Comparison of ENCODE assay signal across 1 cellular context in the genomic region with DNA sequence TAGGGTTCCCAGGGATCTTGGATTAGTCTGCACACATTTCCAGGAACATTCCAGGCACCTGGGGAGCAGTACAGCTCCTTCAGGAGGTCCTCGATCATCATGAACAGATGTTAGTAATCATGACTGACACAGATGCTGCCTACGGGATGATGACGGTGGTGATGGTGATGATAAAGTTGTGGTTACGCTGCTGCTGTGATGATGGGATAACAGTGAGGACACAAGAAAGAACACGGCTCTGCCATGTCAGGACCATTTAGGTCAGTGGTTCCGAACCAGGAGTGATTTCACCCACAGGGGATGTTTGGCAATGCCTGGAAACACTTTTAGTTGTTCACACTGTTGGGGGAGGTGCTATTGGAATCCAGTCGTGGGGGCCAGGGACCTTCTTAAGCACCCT.
TF ChIP-seq lines count a peak whose summit lies in the region.

No MANE protein-coding gene starts in this region.

TF ChIP-seq in GM23338, 12 proteins besides CTCF, POLR2A, EP300 and RAD21 (continued from another document):
- TF ChIP-seq, protein P1, sequence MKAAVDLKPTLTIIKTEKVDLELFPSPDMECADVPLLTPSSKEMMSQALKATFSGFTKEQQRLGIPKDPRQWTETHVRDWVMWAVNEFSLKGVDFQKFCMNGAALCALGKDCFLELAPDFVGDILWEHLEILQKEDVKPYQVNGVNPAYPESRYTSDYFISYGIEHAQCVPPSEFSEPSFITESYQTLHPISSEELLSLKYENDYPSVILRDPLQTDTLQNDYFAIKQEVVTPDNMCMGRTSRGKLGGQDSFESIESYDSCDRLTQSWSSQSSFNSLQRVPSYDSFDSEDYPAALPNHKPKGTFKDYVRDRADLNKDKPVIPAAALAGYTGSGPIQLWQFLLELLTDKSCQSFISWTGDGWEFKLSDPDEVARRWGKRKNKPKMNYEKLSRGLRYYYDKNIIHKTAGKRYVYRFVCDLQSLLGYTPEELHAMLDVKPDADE (IDR thresholded peaks at IDR 0.05): no peak
- TF ChIP-seq, protein P2, sequence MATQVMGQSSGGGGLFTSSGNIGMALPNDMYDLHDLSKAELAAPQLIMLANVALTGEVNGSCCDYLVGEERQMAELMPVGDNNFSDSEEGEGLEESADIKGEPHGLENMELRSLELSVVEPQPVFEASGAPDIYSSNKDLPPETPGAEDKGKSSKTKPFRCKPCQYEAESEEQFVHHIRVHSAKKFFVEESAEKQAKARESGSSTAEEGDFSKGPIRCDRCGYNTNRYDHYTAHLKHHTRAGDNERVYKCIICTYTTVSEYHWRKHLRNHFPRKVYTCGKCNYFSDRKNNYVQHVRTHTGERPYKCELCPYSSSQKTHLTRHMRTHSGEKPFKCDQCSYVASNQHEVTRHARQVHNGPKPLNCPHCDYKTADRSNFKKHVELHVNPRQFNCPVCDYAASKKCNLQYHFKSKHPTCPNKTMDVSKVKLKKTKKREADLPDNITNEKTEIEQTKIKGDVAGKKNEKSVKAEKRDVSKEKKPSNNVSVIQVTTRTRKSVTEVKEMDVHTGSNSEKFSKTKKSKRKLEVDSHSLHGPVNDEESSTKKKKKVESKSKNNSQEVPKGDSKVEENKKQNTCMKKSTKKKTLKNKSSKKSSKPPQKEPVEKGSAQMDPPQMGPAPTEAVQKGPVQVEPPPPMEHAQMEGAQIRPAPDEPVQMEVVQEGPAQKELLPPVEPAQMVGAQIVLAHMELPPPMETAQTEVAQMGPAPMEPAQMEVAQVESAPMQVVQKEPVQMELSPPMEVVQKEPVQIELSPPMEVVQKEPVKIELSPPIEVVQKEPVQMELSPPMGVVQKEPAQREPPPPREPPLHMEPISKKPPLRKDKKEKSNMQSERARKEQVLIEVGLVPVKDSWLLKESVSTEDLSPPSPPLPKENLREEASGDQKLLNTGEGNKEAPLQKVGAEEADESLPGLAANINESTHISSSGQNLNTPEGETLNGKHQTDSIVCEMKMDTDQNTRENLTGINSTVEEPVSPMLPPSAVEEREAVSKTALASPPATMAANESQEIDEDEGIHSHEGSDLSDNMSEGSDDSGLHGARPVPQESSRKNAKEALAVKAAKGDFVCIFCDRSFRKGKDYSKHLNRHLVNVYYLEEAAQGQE (IDR thresholded peaks at IDR 0.05; ENCODE audit: unreplicated experiment): no peak
